Comparison of ENCODE assay signal across 8 cellular contexts in the genomic region with DNA sequence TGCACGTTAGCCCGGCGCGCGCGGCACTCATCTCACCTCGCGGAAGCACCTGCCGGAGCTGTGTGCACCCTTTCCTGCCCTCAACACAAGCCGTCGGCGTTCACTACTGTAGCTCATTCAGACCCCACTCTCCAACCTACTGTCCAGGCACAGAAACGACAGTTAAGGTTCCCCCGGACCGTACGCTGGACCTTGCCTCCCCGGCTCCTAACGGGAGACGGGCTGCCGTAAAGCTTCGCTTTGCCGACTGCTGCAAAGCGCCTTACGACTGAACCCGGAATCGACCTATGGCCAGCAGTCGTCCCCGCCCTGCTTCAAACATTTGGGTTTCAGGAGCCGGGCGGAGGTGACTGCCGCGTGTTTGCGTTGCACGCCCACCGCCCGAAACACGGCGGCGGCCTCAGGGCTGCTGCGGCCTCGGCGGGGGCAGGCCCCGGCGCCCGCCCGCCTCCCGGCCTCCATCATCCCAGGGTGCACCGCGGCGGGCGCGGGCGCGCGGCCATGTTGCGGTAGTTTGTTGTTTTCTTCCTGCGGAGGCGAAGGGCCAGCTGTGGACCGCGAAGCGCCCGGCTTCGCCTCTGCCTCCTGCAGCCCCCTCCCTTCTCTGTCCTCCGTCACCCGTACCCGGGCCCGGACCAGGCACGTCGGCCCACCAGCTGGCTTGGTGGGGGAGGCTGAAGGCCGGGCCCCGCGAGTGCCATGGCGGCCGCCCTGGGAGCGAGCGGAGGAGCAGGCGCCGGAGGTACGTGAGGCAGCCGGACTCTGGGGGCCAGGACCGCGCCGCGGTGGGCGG. TPM values are rescaled to one million over a fixed set of nuclear protein-coding genes. Genes with fewer than 3 reads are reported as not detected.
DNase-seq lines count a peak whose midpoint lies in the region; ATAC-seq and TF ChIP-seq lines count a peak whose summit lies in the region.

A gene with protein sequence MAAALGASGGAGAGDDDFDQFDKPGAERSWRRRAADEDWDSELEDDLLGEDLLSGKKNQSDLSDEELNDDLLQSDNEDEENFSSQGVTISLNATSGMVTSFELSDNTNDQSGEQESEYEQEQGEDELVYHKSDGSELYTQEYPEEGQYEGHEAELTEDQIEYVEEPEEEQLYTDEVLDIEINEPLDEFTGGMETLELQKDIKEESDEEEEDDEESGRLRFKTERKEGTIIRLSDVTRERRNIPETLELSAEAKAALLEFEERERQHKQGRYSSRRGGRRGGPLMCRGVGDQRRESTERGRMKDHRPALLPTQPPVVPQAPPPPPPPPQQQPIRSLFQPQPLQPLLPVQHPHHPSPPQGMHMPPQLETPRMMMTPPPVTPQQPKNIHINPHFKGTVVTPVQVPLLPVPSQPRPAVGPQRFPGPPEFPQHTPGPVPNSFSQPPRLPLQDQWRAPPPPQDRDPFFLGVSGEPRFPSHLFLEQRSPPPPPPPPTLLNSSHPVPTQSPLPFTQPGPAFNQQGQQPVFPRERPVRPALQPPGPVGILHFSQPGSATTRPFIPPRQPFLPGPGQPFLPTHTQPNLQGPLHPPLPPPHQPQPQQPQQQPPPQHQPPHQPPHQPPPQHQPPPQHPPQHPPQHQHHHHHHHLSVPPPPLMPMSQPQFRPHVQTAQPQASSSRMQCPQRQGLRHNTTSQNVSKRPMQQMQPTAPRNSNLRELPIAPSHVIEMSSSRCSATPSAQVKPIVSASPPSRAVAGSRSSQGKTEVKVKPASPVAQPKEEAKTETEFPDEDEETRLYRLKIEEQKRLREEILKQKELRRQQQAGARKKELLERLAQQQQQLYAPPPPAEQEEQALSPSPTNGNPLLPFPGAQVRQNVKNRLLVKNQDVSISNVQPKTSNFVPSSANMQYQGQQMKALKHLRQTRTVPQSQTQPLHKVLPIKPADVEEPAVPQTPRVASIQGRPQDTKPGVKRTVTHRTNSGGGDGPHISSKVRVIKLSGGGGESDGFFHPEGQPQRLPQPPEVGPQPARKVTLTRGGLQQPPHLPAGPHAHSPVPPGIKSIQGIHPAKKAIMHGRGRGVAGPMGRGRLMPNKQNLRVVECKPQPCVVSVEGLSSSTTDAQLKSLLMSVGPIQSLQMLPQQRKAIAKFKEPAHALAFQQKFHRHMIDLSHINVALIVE (plus strand): TSS at position 484 of the 793 bp plus-strand sequence. CDS start 216 bp downstream, at position 700.

- peak; percentile 53 to 76 (median 65) for DNase-seq in CD4-positive, alpha-beta T cell
- DNase-seq in NCI-H82 treated with DMSO at 0.1 percent for 48 hours (lab: John Stamatoyannopoulos, UW; ENCODE audit: unreplicated experiment) (peak; percentile 45), lower lobe of right lung (peak; percentile 85)
- peak; percentile 85 for DNase-seq in activated CD8-positive, alpha-beta T cell treated with anti-CD3 and anti-CD28 coated beads for 36 hours
- peak; percentile 15 to 70 (median 34) for DNase-seq in stimulated activated CD4-positive, alpha-beta T cell treated with anti-CD3 and anti-CD28 coated beads, TNF-alpha, amount 100 ng/mL, for 1 hour (ENCODE audit: low read depth in 3 of 3, low spot score in 1 of 3)

- POLR2A ChIA-PET in CD4-positive, alpha-beta T cell (lab: Charles Lee), result interaction anchor here (0.6 to 1.6 kb wide), 18 partner anchors 9 to 1494 kb away, joined by 3 to 19 read pairs (median 3); a partner anchor contains a TSS
- POLR2A ChIA-PET in activated CD8-positive, alpha-beta T cell treated with anti-CD3 and anti-CD28 coated beads for 36 hours (lab: Charles Lee), result interaction anchor here (0.8 to 1.8 kb wide), 13 partner anchors 13 to 346 kb away, joined by 3 to 5 read pairs (median 4); no protein-coding TSS in a partner anchor

- intact Hi-C loops in CD4-positive, alpha-beta T cell (cut with DNase I, micrococcal nuclease), result loop anchor here (5.0 to 10.0 kb wide), 10 partner anchors 50 to 1493 kb away; a partner anchor contains a TSS
- intact Hi-C loops in activated CD8-positive, alpha-beta T cell treated with anti-CD3 and anti-CD28 coated beads for 36 hours (cut with micrococcal nuclease), result loop anchor here (10.0 kb wide), 1 partner anchor 120 kb away; no protein-coding TSS in a partner anchor
- intact Hi-C loops in lower lobe of right lung (cut with DNase I), result no loop called here

- H3K27ac ChIP-seq in CD4-positive, alpha-beta T cell (ENCODE audit: low read depth, low read length), result peak within 1 kb of the TSS; percentile 94
- H3K27ac ChIP-seq in ectodermal cell (ENCODE audit: insufficient read depth, low read depth, low read length, poor library complexity, severe bottlenecking) (peak within 1 kb of the TSS; percentile 97), lower lobe of right lung (peak within 1 kb of the TSS; percentile 98)

- peaks cover 6% of the 10 kb centered on the region for H3K9me3 Mint-ChIP-seq in CD4-positive, alpha-beta T cell
- peaks cover 11% of the 10 kb centered on the region for H3K9me3 Mint-ChIP-seq in activated CD8-positive, alpha-beta T cell treated with anti-CD3 and anti-CD28 coated beads for 36 hours

- ATAC-seq in CD4-positive, alpha-beta T cell (ENCODE audit: poor library complexity), result peak; percentile 81
- ATAC-seq in GM19438 (IDR thresholded peaks at IDR 0.05; ENCODE audit: low read depth, unreplicated experiment), result peak; percentile 73
- peak; percentile 80 for ATAC-seq in HG03571 (IDR thresholded peaks at IDR 0.05; ENCODE audit: unreplicated experiment)
- ATAC-seq in activated CD8-positive, alpha-beta T cell treated with anti-CD3 and anti-CD28 coated beads for 36 hours, result peak; percentile 82
- peak; percentile 94 to 96 for ATAC-seq in lower lobe of right lung

- peak within 1 kb of the TSS; percentile 97 for H3K4me3 ChIP-seq in ectodermal cell (ENCODE audit: insufficient read depth, low read depth, low read length)
- peak within 1 kb of the TSS; percentile 99 for H3K4me3 ChIP-seq in lower lobe of right lung

- peaks cover 90% of the 10 kb centered on the region for H3K36me3 Mint-ChIP-seq in CD4-positive, alpha-beta T cell (ENCODE audit: low read depth)
- peaks cover 72% of the 10 kb centered on the region for H3K36me3 Mint-ChIP-seq in activated CD8-positive, alpha-beta T cell treated with anti-CD3 and anti-CD28 coated beads for 36 hours (ENCODE audit: low read depth)

- peaks cover 46% of the 10 kb centered on the region for H3K36me3 ChIP-seq in ectodermal cell (ENCODE audit: control insufficient read depth, insufficient read depth, low read length)
- H3K36me3 ChIP-seq in lower lobe of right lung, result peaks cover 17% of the 10 kb centered on the region

- H3K27me3 ChIP-seq in CD4-positive, alpha-beta T cell (ENCODE audit: control insufficient read depth, insufficient read depth, low read length), result no peaks in the 10 kb centered on the region
- H3K27me3 ChIP-seq in ectodermal cell (ENCODE audit: control insufficient read depth, insufficient read depth, low read length, poor library complexity, severe bottlenecking) (no peaks in the 10 kb centered on the region), lower lobe of right lung (ENCODE audit: low read depth) (no peaks in the 10 kb centered on the region)

- TF ChIP-seq CTCF in CD4-positive, alpha-beta T cell (IDR thresholded peaks at IDR 0.05), result no peak
- TF ChIP-seq CTCF in activated CD8-positive, alpha-beta T cell treated with anti-CD3 and anti-CD28 coated beads for 36 hours (IDR thresholded peaks at IDR 0.05), result no peak
- TF ChIP-seq CTCF in lower lobe of right lung (IDR thresholded peaks at IDR 0.05), result no peak

- WGBS in ectodermal cell, 2 experiments, result 0 to 1% methylated on average over 85 of the region's 85 CpGs

- H3K27me3 Mint-ChIP-seq in CD4-positive, alpha-beta T cell, result no peaks in the 10 kb centered on the region
- no peaks in the 10 kb centered on the region for H3K27me3 Mint-ChIP-seq in activated CD8-positive, alpha-beta T cell treated with anti-CD3 and anti-CD28 coated beads for 36 hours

- CTCF ChIA-PET in CD4-positive, alpha-beta T cell (lab: Charles Lee), result no interaction called here
- CTCF ChIA-PET in activated CD8-positive, alpha-beta T cell treated with anti-CD3 and anti-CD28 coated beads for 36 hours (lab: Charles Lee), result interaction anchor here (1.0 to 1.5 kb wide), 3 partner anchors 19 to 124 kb away, joined by 3 to 5 read pairs (median 4); no protein-coding TSS in a partner anchor

- peak within 1 kb of the TSS; percentile 99 for H3K4me3 Mint-ChIP-seq in CD4-positive, alpha-beta T cell
- peak within 1 kb of the TSS; percentile 89 for H3K4me3 Mint-ChIP-seq in activated CD8-positive, alpha-beta T cell treated with anti-CD3 and anti-CD28 coated beads for 36 hours

- peaks cover 62% of the 10 kb centered on the region for H3K4me1 Mint-ChIP-seq in CD4-positive, alpha-beta T cell (ENCODE audit: low read depth)
- peaks cover 39% of the 10 kb centered on the region for H3K4me1 Mint-ChIP-seq in activated CD8-positive, alpha-beta T cell treated with anti-CD3 and anti-CD28 coated beads for 36 hours (ENCODE audit: low read depth)

- H3K4me1 ChIP-seq in ectodermal cell (ENCODE audit: control insufficient read depth, insufficient read depth, low read length), result peaks cover 8% of the 10 kb centered on the region
- H3K4me1 ChIP-seq in lower lobe of right lung, result peaks cover 34% of the 10 kb centered on the region

- H3K9me3 ChIP-seq in CD4-positive, alpha-beta T cell (ENCODE audit: control insufficient read depth, low read length), result peaks cover 9% of the 10 kb centered on the region
- H3K9me3 ChIP-seq in ectodermal cell (ENCODE audit: control insufficient read depth, low read length) (peaks cover 10% of the 10 kb centered on the region), lower lobe of right lung (peaks cover 11% of the 10 kb centered on the region)

- H3K27ac Mint-ChIP-seq in CD4-positive, alpha-beta T cell, result peak within 1 kb of the TSS; percentile 94
- peak within 1 kb of the TSS; percentile 98 for H3K27ac Mint-ChIP-seq in activated CD8-positive, alpha-beta T cell treated with anti-CD3 and anti-CD28 coated beads for 36 hours

RNA-seq across cellular contexts. Expression of the gene that starts here (rescaled TPM):
- total RNA-seq in CD4-positive, alpha-beta T cell, result 100 to 1,000 TPM; 178 to 184 TPM
- total RNA-seq in activated CD8-positive, alpha-beta T cell treated with anti-CD3 and anti-CD28 coated beads for 36 hours, result 10 to 100 TPM; 73.7 to 84.8 TPM
- 47.2 TPM for polyA plus RNA-seq in ectodermal cell (2013, experiment 1 of 4)
- 44.3 TPM for polyA plus RNA-seq in ectodermal cell (2013, experiment 2 of 4)
- polyA plus RNA-seq in ectodermal cell (2013, experiment 3 of 4), result 40.9 TPM
- polyA plus RNA-seq in ectodermal cell (2013, experiment 4 of 4), result 52.7 TPM
- 67.2 TPM for total RNA-seq in lower lobe of right lung

Comparison
In these comparisons a context has a peak if more than half of its experiments do, and no peak if none do; other contexts are left out.
1. Peak in every context shown above with its lines: DNase-seq, ATAC-seq, H3K4me3 ChIP-seq and H3K27ac ChIP-seq.
2. DNase-seq: peak in every context shown above with its lines; median percentile 85 in activated CD8-positive, alpha-beta T cell treated with anti-CD3 and anti-CD28 coated beads for 36 hours; 85 in lower lobe of right lung; 65 in CD4-positive, alpha-beta T cell; 45 in NCI-H82 treated with DMSO at 0.1 percent for 48 hours; 34 in stimulated activated CD4-positive, alpha-beta T cell treated with anti-CD3 and anti-CD28 coated beads, TNF-alpha, amount 100 ng/mL, for 1 hour.